15 cellular contexts compared by ENCODE assay signal in the genomic region with DNA sequence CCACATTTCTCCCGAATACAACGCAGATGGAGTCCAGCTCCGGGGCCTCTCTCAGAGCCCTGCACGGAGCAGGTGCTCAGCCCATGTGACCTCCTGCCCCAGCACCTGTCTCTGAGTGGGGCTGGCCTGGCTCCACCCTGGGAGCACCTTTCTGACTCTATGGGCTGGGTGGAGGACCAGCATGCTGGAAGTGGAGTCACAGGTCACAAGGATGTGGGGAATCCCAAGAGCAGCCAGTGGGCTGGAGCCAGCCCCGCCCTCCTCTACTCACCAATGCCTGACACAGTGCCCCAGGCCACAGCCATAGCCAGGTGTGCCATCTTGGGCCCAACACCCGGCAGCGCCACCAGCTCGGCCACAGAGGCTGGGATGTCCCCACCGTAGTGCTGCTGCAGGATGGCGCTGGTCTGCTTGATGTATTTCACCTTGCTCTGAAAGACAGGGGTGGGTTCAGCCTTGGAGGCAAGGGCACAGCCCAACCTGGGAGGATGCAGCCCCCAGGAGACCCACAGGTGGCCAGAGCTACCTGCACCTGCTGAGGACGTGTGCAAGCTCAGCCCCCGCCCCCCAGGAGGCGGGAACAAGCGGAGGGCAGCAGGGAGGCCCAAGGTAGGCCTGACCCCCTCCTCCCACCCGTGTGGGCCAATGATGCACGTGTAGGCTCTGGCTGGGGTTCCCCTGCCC. TPM values are rescaled to one million over a fixed set of nuclear protein-coding genes. Genes with fewer than 3 reads are reported as not detected.
A peak's percentile ranks its signal among the peaks of the same experiment; 100 is the strongest.
DNase-seq lines count a peak whose midpoint lies in the region; ATAC-seq lines count a peak whose summit lies in the region.
"Had no signal": no experiment of that assay in that cellular context is flagged by ENCODE, and none has a peak within 500 bp of the region (broad histone marks: within the 10 kb centered on the region; RNA-seq: fewer than 3 reads in every experiment).

No MANE protein-coding gene starts in this region.

- H3K36me3 Mint-ChIP-seq in stimulated activated effector memory CD8-positive, alpha-beta T cell treated with anti-CD3 and anti-CD28 coated beads, Interleukin-12 subunit alpha, Interleukin-12 subunit beta, amount 100 ng/mL, for 72 hours: peaks cover 3% of the 10 kb centered on the region
- H3K36me3 Mint-ChIP-seq: activated naive CD8-positive, alpha-beta T cell had no signal

- ATAC-seq in stimulated activated effector memory CD8-positive, alpha-beta T cell treated with anti-CD3 and anti-CD28 coated beads, Interleukin-12 subunit alpha, Interleukin-12 subunit beta, amount 100 ng/mL, for 72 hours: no peak
- ATAC-seq: HepG2 had no signal

- peak overlapping the region; percentile 25 to 79 for H3K27ac ChIP-seq in esophagus (ENCODE audit: low read depth in 2 of 2, low read length in 1 of 2)

- peaks cover 14% of the 10 kb centered on the region for H3K4me1 Mint-ChIP-seq in stimulated activated effector memory CD8-positive, alpha-beta T cell treated with anti-CD3 and anti-CD28 coated beads, Interleukin-12 subunit alpha, Interleukin-12 subunit beta, amount 100 ng/mL, for 72 hours

- WGBS in esophagus, 2 donors: 74% methylated on average over 16 of the region's 16 CpGs

- no peaks in the 10 kb centered on the region for H3K27me3 ChIP-seq in esophagus (ENCODE audit: control insufficient read depth in 1 of 2, insufficient read depth in 2 of 2, low read length in 2 of 2)
- H3K27me3 ChIP-seq: esophagus muscularis mucosa had no signal

- peaks cover 3 to 39% of the 10 kb centered on the region in 2 donors for H3K4me1 ChIP-seq in esophagus (ENCODE audit: control insufficient read depth in 2 of 2, insufficient read depth in 2 of 2, low read length in 1 of 2)

- no peaks in the 10 kb centered on the region for H3K36me3 ChIP-seq in esophagus (ENCODE audit: control insufficient read depth in 2 of 2, insufficient read depth in 2 of 2, low read length in 1 of 2)

- H3K4me3 ChIP-seq in esophagus (ENCODE audit: low read depth in 1 of 2, low read length in 2 of 2): no peak overlapping the region
- H3K4me3 ChIP-seq: esophagus muscularis mucosa had no signal

- no peaks in the 10 kb centered on the region for H3K9me3 ChIP-seq in esophagus (ENCODE audit: control insufficient read depth in 2 of 2, insufficient read depth in 1 of 2, low read depth in 1 of 2, low read length in 1 of 2)
- H3K9me3 ChIP-seq: esophagus muscularis mucosa had no signal

- H3K4me3 Mint-ChIP-seq in stimulated activated effector memory CD8-positive, alpha-beta T cell treated with anti-CD3 and anti-CD28 coated beads, Interleukin-12 subunit alpha, Interleukin-12 subunit beta, amount 100 ng/mL, for 72 hours: no peak overlapping the region
- H3K4me3 Mint-ChIP-seq: activated naive CD8-positive, alpha-beta T cell had no signal

- H3K27ac Mint-ChIP-seq in stimulated activated effector memory CD8-positive, alpha-beta T cell treated with anti-CD3 and anti-CD28 coated beads, Interleukin-12 subunit alpha, Interleukin-12 subunit beta, amount 100 ng/mL, for 72 hours: peak overlapping the region; percentile 84
- H3K27ac Mint-ChIP-seq: activated naive CD8-positive, alpha-beta T cell had no signal

- no peaks in the 10 kb centered on the region for H3K9me3 Mint-ChIP-seq in stimulated activated effector memory CD8-positive, alpha-beta T cell treated with anti-CD3 and anti-CD28 coated beads, Interleukin-12 subunit alpha, Interleukin-12 subunit beta, amount 100 ng/mL, for 72 hours

- DNase-seq in DMS153 treated with DMSO at 0.1 percent for 48 hours (lab: John Stamatoyannopoulos, UW; ENCODE audit: unreplicated experiment) (peak; percentile 64), NCI-H2196 treated with DMSO at 0.1 percent for 48 hours (lab: John Stamatoyannopoulos, UW; ENCODE audit: unreplicated experiment) (peak; percentile 90), islet precursor cell (no peak), NCI-H1694 treated with DMSO at 0.1 percent for 48 hours (lab: John Stamatoyannopoulos, UW) (no peak)
- no peak for DNase-seq in stimulated activated effector memory CD8-positive, alpha-beta T cell treated with anti-CD3 and anti-CD28 coated beads, Interleukin-12 subunit alpha, Interleukin-12 subunit beta, amount 100 ng/mL, for 72 hours (ENCODE audit: low spot score in 2 of 2)
- DNase-seq in activated CD4-positive, alpha-beta T cell treated with anti-CD3 and anti-CD28 coated beads for 1 hour: no peak
- DNase-seq: activated CD4-positive, CD25-positive, alpha-beta regulatory T cell; central memory CD4-positive, alpha-beta T cell; midbrain; NCI-H1048; stimulated activated CD4-positive, alpha-beta T cell treated with anti-CD3 and anti-CD28 coated beads, Interleukin-2, amount 100 ng/mL, for 24 hours had no signal

RNA-seq across cellular contexts. Expression of a gene that starts 4.2 kb away (rescaled TPM):
- 10 to 100 TPM; 15.1 to 16.2 TPM for polyA plus RNA-seq in esophagus

RNA-seq across cellular contexts. Expression of a gene that starts 4.3 kb away (rescaled TPM):
- polyA plus RNA-seq in esophagus: 10 to 100 TPM; 31.1 to 66.6 TPM

RNA-seq across cellular contexts. Expression of a gene that starts 16.7 kb away (rescaled TPM):
- 10 to 100 TPM; 26.3 to 36.1 TPM for polyA plus RNA-seq in esophagus

RNA-seq across cellular contexts. Expression of a gene that starts 23.9 kb away (rescaled TPM):
- polyA plus RNA-seq in esophagus: under 1 TPM; 0.22 to 0.53 TPM

RNA-seq across cellular contexts. Expression of a gene that starts 33.8 kb away (rescaled TPM):
- polyA plus RNA-seq in esophagus: 10 to 100 TPM; 27.9 to 36.4 TPM

Comparison
In these comparisons a context has a peak if more than half of its experiments do, and no peak if none do; other contexts are left out.
1. DNase-seq: peak in DMS153 treated with DMSO at 0.1 percent for 48 hours (single experiment) and NCI-H2196 treated with DMSO at 0.1 percent for 48 hours (single experiment); none in stimulated activated effector memory CD8-positive, alpha-beta T cell treated with anti-CD3 and anti-CD28 coated beads, Interleukin-12 subunit alpha, Interleukin-12 subunit beta, amount 100 ng/mL, for 72 hours (0 of 2), islet precursor cell (single experiment), NCI-H1694 treated with DMSO at 0.1 percent for 48 hours (single experiment) and activated CD4-positive, alpha-beta T cell treated with anti-CD3 and anti-CD28 coated beads for 1 hour (single experiment).